ENCODE assay signal across 17 cellular contexts in the genomic region with DNA sequence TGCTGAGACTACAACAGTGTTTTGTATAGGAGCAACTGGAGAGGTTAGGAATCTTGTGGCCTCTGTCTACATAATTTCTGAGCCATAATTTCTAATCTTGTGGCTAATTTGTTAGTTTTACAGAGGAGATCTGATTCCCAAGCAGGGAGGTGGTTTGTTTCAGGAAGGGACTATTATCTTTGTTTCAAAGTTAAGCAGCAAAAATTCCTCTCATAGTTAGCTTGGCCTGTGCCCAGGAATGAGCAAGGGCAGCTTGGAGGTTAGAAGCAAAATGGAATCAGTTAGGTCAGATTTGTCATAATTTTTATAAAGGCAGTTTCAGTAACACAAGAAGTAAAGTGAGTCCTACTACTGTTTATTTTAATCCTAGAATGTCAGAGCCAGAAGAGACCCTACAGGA. TPM values are rescaled to one million over a fixed set of nuclear protein-coding genes. Genes with fewer than 3 reads are reported as not detected.
"Had no signal": no experiment of that assay in that cellular context is flagged by ENCODE, and none has a peak within 500 bp of the region (broad histone marks: within the 10 kb centered on the region; RNA-seq: fewer than 3 reads in every experiment).

No MANE protein-coding gene starts in this region.

- H3K27ac ChIP-seq: upper lobe of right lung had no signal

- DNase-seq: activated CD4-positive, alpha-beta T cell treated with anti-CD3 and anti-CD28 coated beads, Interleukin-2, amount 50 U/mL, for 1 hour; activated effector memory CD4-positive, alpha-beta T cell treated with Interleukin-2 at 50 U/mL for 16 hours; amniotic stem cell; effector CD4-positive, alpha-beta T cell; hippocampal formation; natural killer cell; stimulated activated CD4-positive, alpha-beta T cell treated with anti-CD3 and anti-CD28 coated beads, Interleukin-4, amount 100 ng/mL, for 1 hour; stimulated activated CD8-positive, alpha-beta memory T cell treated with anti-CD3 and anti-CD28 coated beads, Interleukin-4, amount 100 ng/mL, for 48 hours; stimulated activated naive CD8-positive, alpha-beta T cell treated with anti-CD3 and anti-CD28 coated beads, Interleukin-15, Interleukin-2, amounts not matched to agents 100 U/mL and 50 U/mL, for 24 hours; SW 1271; upper lobe of right lung had no signal

- H3K36me3 ChIP-seq: upper lobe of right lung had no signal

- H3K4me3 ChIP-seq: testis, upper lobe of right lung had no signal

- H3K27me3 ChIP-seq: testis, upper lobe of right lung had no signal

- ATAC-seq: natural killer cell; stimulated activated naive CD8-positive, alpha-beta T cell treated with anti-CD3 and anti-CD28 coated beads, Interleukin-15, Interleukin-2, amounts not matched to agents 100 U/mL and 50 U/mL, for 24 hours; upper lobe of right lung had no signal

- H3K9me3 ChIP-seq: testis, upper lobe of right lung had no signal

- FAIRE-seq: colon had no signal

RNA-seq across cellular contexts. Expression of gene RDM1, which starts 2.0 kb away (rescaled TPM):
- total RNA-seq: left cardiac atrium, upper lobe of right lung had no signal

RNA-seq across cellular contexts. Expression of gene LYZL6, which starts 10.9 kb away (rescaled TPM):
- total RNA-seq: activated CD8-positive, alpha-beta memory T cell treated with anti-CD3 and anti-CD28 coated beads for 36 hours; left cardiac atrium; mucosa of gallbladder; natural killer cell; osteocyte; upper lobe of right lung had no signal

RNA-seq across cellular contexts. Expression of gene CCL16, which starts 48.7 kb away (rescaled TPM):
- total RNA-seq: activated CD8-positive, alpha-beta memory T cell treated with anti-CD3 and anti-CD28 coated beads for 36 hours; natural killer cell; osteocyte had no signal

RNA-seq across cellular contexts. Expression of gene CCL5, which starts 52.4 kb away (rescaled TPM):
- total RNA-seq: osteocyte had no signal

RNA-seq across cellular contexts. Expression of gene CCL14, which starts 54.0 kb away (rescaled TPM):
- total RNA-seq: activated CD8-positive, alpha-beta memory T cell treated with anti-CD3 and anti-CD28 coated beads for 36 hours; natural killer cell; osteocyte had no signal
